In genomic region chr20:44411020-44411756, GRCh38 we compare ENCODE assay signal across 1 cellular context.
TF ChIP-seq lines count a peak whose summit lies in the region.

No MANE protein-coding gene starts in this region.

TF ChIP-seq in HepG2, 621 proteins besides CTCF, POLR2A, EP300 and RAD21 (continued from another document and continues in another):
- TF ChIP-seq ATF2 (CRISPR knock-in tag; IDR thresholded peaks at IDR 0.05) (peak; percentile 92), RARA (CRISPR knock-in tag; IDR thresholded peaks at IDR 0.05) (peak; percentile 96), IRF9 (CRISPR knock-in tag; IDR thresholded peaks at IDR 0.05; ENCODE audit: borderline replicate concordance) (peak; percentile 58; the same call in 1 of the 2 replicates), ZNF563 (CRISPR knock-in tag; IDR thresholded peaks at IDR 0.05) (peak; percentile 50; the same call in 1 of the 2 replicates), ZNF891 (CRISPR knock-in tag; IDR thresholded peaks at IDR 0.05) (peak; percentile 96), ATF4 (CRISPR knock-in tag; IDR thresholded peaks at IDR 0.05) (peak in 1 of 2 experiments; percentile 85; a peak in 2 of 4 replicates), DR1 (CRISPR knock-in tag; IDR thresholded peaks at IDR 0.05) (0 out of 2 replicates have a peak, but pooled peaks have one; percentile 56), SIN3B (IDR thresholded peaks at IDR 0.05; ENCODE audit: low read length) (no peak), GABPA (IDR thresholded peaks at IDR 0.05; ENCODE audit: low read depth, low read length) (no peak), GABPA (CRISPR knock-in tag; IDR thresholded peaks at IDR 0.05; ENCODE audit: low read depth) (0 out of 2 replicates have a peak, but pooled peaks have one; percentile 9), MTF2 (CRISPR knock-in tag; IDR thresholded peaks at IDR 0.05; ENCODE audit: borderline replicate concordance) (no peak), ZNF383 (CRISPR knock-in tag; IDR thresholded peaks at IDR 0.05; ENCODE audit: borderline replicate concordance) (peak; percentile 87; the same call in 1 of the 2 replicates), ZBTB40 (IDR thresholded peaks at IDR 0.05) (no peak), ZBTB40 (CRISPR knock-in tag; IDR thresholded peaks at IDR 0.05) (peak; percentile 70), ZNF124 (CRISPR knock-in tag; IDR thresholded peaks at IDR 0.05) (peak; percentile 96), ZNF883 (CRISPR knock-in tag; IDR thresholded peaks at IDR 0.05; ENCODE audit: not compliant biosample characterization) (no peak), MED8 (CRISPR knock-in tag; IDR thresholded peaks at IDR 0.05; ENCODE audit: insufficient replicate concordance) (peak; percentile 94), NRL (CRISPR knock-in tag; IDR thresholded peaks at IDR 0.05; ENCODE audit: borderline replicate concordance) (peak; percentile 85; the same call in 1 of the 2 replicates), TFAP4 (IDR thresholded peaks at IDR 0.05; ENCODE audit: borderline replicate concordance, low read depth) (peak; percentile 92), ZNF660 (CRISPR knock-in tag; IDR thresholded peaks at IDR 0.05; ENCODE audit: borderline replicate concordance, low read depth) (no peak), ZNF709 (CRISPR knock-in tag; IDR thresholded peaks at IDR 0.05) (no peak; the same call in none of the 2 replicates), ZNF503 (CRISPR knock-in tag; IDR thresholded peaks at IDR 0.05) (peak; percentile 97; the same call in 1 of the 2 replicates), ZNF230 (CRISPR knock-in tag; IDR thresholded peaks at IDR 0.05) (no peak; the same call in none of the 2 replicates), ZNF749 (CRISPR knock-in tag; IDR thresholded peaks at IDR 0.05; ENCODE audit: borderline replicate concordance) (peak; percentile 84; the same call in 1 of the 2 replicates), FOXP4 (CRISPR knock-in tag; IDR thresholded peaks at IDR 0.05) (peak; percentile 96), NFYB (CRISPR knock-in tag; IDR thresholded peaks at IDR 0.05) (peak; percentile 57; the same call in 1 of the 2 replicates), RFXAP (CRISPR knock-in tag; IDR thresholded peaks at IDR 0.05; ENCODE audit: borderline replicate concordance) (peak; percentile 92; the same call in 1 of the 2 replicates), KAT2B (IDR thresholded peaks at IDR 0.05; ENCODE audit: borderline replicate concordance, low read depth, low read length) (no peak), ZBTB46 (CRISPR knock-in tag; IDR thresholded peaks at IDR 0.05; ENCODE audit: borderline replicate concordance) (peak; percentile 32; the same call in 1 of the 2 replicates), MED1 (CRISPR knock-in tag; IDR thresholded peaks at IDR 0.05) (peak; percentile 99), AHR (CRISPR knock-in tag; IDR thresholded peaks at IDR 0.05) (peak; percentile 100), SSRP1 (CRISPR knock-in tag; IDR thresholded peaks at IDR 0.05) (no peak), ZNF143 (CRISPR knock-in tag; IDR thresholded peaks at IDR 0.05) (peak; percentile 51; the same call in 1 of the 2 replicates), IRF2 (CRISPR knock-in tag; IDR thresholded peaks at IDR 0.05) (peak; percentile 96), ZNF136 (CRISPR knock-in tag; IDR thresholded peaks at IDR 0.05; ENCODE audit: low read depth) (peak; percentile 69; the same call in 1 of the 2 replicates), TRAFD1 (CRISPR knock-in tag; IDR thresholded peaks at IDR 0.05; ENCODE audit: borderline replicate concordance) (peak; percentile 84)
